ENCODE assay signal across 1 cellular context in genomic region chr9:136849960-136850865, GRCh38.
TF ChIP-seq lines count a peak whose summit lies in the region.

No MANE protein-coding gene starts in this region.

TF ChIP-seq in IMR-90, 13 proteins besides CTCF, POLR2A, EP300 and RAD21:
- no peak for TF ChIP-seq NFE2L2 (IDR thresholded peaks at IDR 0.05; ENCODE audit: low read depth, low read length)
- TF ChIP-seq MXI1 (IDR thresholded peaks at IDR 0.05; ENCODE audit: borderline replicate concordance, low read depth, low read length): peak; percentile 50; the same call in 1 of the 2 replicates
